27 cellular contexts compared by ENCODE assay signal in the genomic region with DNA sequence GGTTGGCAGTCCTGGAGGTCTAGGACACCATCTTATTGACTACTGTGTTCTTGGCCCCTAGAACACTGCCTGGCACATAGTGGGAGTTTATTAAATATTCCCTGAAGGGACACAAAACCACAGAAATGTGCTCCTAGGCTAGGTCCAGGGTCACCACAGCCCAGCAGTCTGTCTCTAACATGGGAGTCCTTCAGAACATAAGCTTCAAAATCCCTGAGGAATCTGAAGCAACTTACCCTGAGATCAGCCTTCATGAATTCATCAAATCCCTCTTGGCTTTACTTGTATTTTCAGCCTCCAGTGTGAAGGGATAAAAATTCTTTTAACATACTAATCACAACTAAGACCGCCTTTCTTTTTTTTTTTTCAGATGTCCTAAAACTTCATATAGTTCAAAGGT.
"Had no signal": no experiment of that assay in that cellular context is flagged by ENCODE, and none has a peak within 500 bp of the region (broad histone marks: within the 10 kb centered on the region; RNA-seq: fewer than 3 reads in every experiment).

No MANE protein-coding gene starts in this region.

- ATAC-seq: body of pancreas, left ventricle myocardium superior, right lobe of liver had no signal

- DNase-seq: activated CD4-positive, alpha-beta T cell treated with anti-CD3 and anti-CD28 coated beads for 4 hours; activated CD4-positive, alpha-beta T cell treated with anti-CD3 and anti-CD28 coated beads, Interleukin-2, amount 50 U/mL, for 48 hours; activated CD4-positive, CD25-positive, alpha-beta regulatory T cell; activated gamma-delta T cell; anterior cingulate cortex; body of pancreas; effector CD4-positive, alpha-beta T cell; foreskin fibroblast; hippocampal formation; left ventricle myocardium superior; mammary epithelial cell; midbrain; nucleus accumbens; right lobe of liver; small intestine; stimulated activated CD4-positive, alpha-beta T cell treated with anti-CD3 and anti-CD28 coated beads, Interleukin-15, amount 100 ng/mL, for 24 hours; stimulated activated CD4-positive, alpha-beta T cell treated with anti-CD3 and anti-CD28 coated beads, Interleukin-2, amount 100 ng/mL, for 48 hours; stimulated activated CD8-positive, alpha-beta memory T cell treated with anti-CD3 and anti-CD28 coated beads, Interleukin-4, amount 100 ng/mL, for 48 hours; stimulated activated naive CD4-positive, alpha-beta T cell had no signal

- H3K27me3 Mint-ChIP-seq: activated naive CD4-positive, alpha-beta T cell treated with anti-CD3 and anti-CD28 coated beads, Interleukin-2, amount 50 U/mL, for 24 hours had no signal

- H3K36me3 ChIP-seq: right lobe of liver, thoracic aorta, vagina had no signal

- H3K9me3 Mint-ChIP-seq: activated naive CD4-positive, alpha-beta T cell treated with anti-CD3 and anti-CD28 coated beads, Interleukin-2, amount 50 U/mL, for 24 hours; nephron had no signal

- H3K27ac Mint-ChIP-seq: activated naive CD4-positive, alpha-beta T cell treated with anti-CD3 and anti-CD28 coated beads, Interleukin-2, amount 50 U/mL, for 24 hours; dendritic cell treated with granulocyte-macrophage colony-stimulating factor and Interleukin-4, amounts not matched to agents 40 ng/mL and 50 ng/mL, for 4 days; type B pancreatic cell had no signal

- H3K4me1 ChIP-seq: body of pancreas, parathyroid adenoma had no signal

- FAIRE-seq: endometrium, small intestine had no signal

- H3K4me3 ChIP-seq: body of pancreas, right lobe of liver, thoracic aorta, vagina had no signal

- H3K27me3 ChIP-seq: body of pancreas, right lobe of liver, vagina had no signal

- H3K36me3 Mint-ChIP-seq: type B pancreatic cell had no signal

- H3K27ac ChIP-seq: body of pancreas, parathyroid adenoma, right lobe of liver, vagina had no signal

- H3K9me3 ChIP-seq: body of pancreas, right lobe of liver, vagina had no signal

- H3K9ac ChIP-seq: parathyroid adenoma had no signal

- H3K4me3 Mint-ChIP-seq: activated naive CD4-positive, alpha-beta T cell treated with anti-CD3 and anti-CD28 coated beads, Interleukin-2, amount 50 U/mL, for 24 hours; dendritic cell treated with granulocyte-macrophage colony-stimulating factor and Interleukin-4, amounts not matched to agents 40 ng/mL and 50 ng/mL, for 4 days; nephron; type B pancreatic cell had no signal
